ENCODE assay signal across 8 cellular contexts in the genomic region with DNA sequence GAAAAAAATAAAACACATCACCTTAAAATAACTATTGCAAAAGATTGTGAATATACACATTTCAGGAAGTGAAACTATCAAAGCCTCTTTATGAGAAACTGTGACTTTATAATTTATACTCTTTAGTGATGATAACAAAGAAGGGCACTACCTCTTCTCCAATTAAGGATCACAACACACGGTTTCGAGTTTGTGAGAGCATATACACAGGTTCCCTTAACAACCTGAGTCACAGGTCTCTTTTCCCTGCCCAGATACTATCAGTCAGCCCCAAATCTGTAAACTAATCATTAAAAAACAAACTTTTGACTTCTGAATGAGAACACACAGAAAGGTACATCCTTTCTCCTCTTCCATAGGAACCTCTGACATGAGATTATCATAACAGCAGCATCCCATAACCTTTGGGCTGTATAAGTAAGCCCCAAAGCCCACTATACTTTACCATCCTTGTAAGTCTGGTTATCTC. TPM values are rescaled to one million over a fixed set of nuclear protein-coding genes. Genes with fewer than 3 reads are reported as not detected.
DNase-seq lines count a peak whose midpoint lies in the region; ATAC-seq and TF ChIP-seq lines count a peak whose summit lies in the region.

No MANE protein-coding gene starts in this region.

- peaks cover 54% of the 10 kb centered on the region for H3K36me3 Mint-ChIP-seq in activated T-cell treated with anti-CD3 and anti-CD28 coated beads, Interleukin-2, amount 50 U/mL, for 24 hours (ENCODE audit: low read depth)

- no peak for TF ChIP-seq CTCF in uterus (IDR thresholded peaks at IDR 0.05)

- TF ChIP-seq POLR2A in uterus (IDR thresholded peaks at IDR 0.05), result no peak

- intact Hi-C loops in uterus (cut with DNase I; ENCODE audit: low total_unique reads), result no loop called here

- H3K9me3 ChIP-seq in uterus, result no peaks in the 10 kb centered on the region

- H3K27me3 Mint-ChIP-seq in activated T-cell treated with anti-CD3 and anti-CD28 coated beads, Interleukin-2, amount 50 U/mL, for 24 hours, result no peaks in the 10 kb centered on the region

- ATAC-seq in HG03045 (IDR thresholded peaks at IDR 0.05; ENCODE audit: unreplicated experiment), result peak; percentile 11

- H3K4me3 Mint-ChIP-seq in activated T-cell treated with anti-CD3 and anti-CD28 coated beads, Interleukin-2, amount 50 U/mL, for 24 hours, result peak overlapping the region; percentile 46

- no peaks in the 10 kb centered on the region for H3K9me3 Mint-ChIP-seq in activated T-cell treated with anti-CD3 and anti-CD28 coated beads, Interleukin-2, amount 50 U/mL, for 24 hours

- H3K27me3 ChIP-seq in uterus, result no peaks in the 10 kb centered on the region

- peak overlapping the region; percentile 99 for H3K27ac Mint-ChIP-seq in activated T-cell treated with anti-CD3 and anti-CD28 coated beads, Interleukin-2, amount 50 U/mL, for 24 hours

- H3K4me1 ChIP-seq in uterus, result no peaks in the 10 kb centered on the region

- H3K27ac ChIP-seq in uterus, result peak overlapping the region in 1 of 2 donors; percentile 25

- H3K36me3 ChIP-seq in uterus, result no peaks in the 10 kb centered on the region

- peaks cover 72% of the 10 kb centered on the region for H3K4me1 Mint-ChIP-seq in activated T-cell treated with anti-CD3 and anti-CD28 coated beads, Interleukin-2, amount 50 U/mL, for 24 hours (ENCODE audit: low read depth)

- no peak overlapping the region for H3K4me3 ChIP-seq in uterus

- DNase-seq in activated T-cell treated with anti-CD3 and anti-CD28 coated beads, Interleukin-2, amount 50 U/mL, for 24 hours, result no peak
- no peak for DNase-seq in activated T-cell treated with anti-CD3 and anti-CD28 coated beads, Interleukin-2, amount 50 U/mL, for 48 hours
- DNase-seq in SIG-M5 (lab: John Stamatoyannopoulos, UW) (peak; percentile 75), kidney tubule cell (ENCODE audit: low spot score) (peak; percentile 60), DMS153 (lab: John Stamatoyannopoulos, UW) (no peak), uterus (no peak)
- no peak for DNase-seq in stimulated activated naive CD4-positive, alpha-beta T cell treated with Interleukin-2 at 50 U/mL for 16 hours (lab: John Stamatoyannopoulos, UW)

RNA-seq across cellular contexts. Expression of a gene that starts 44.9 kb away (rescaled TPM):
- total RNA-seq in uterus, result 10 to 100 TPM; 22.9 to 57.6 (median 37.5) TPM

Comparison
In these comparisons a context has a peak if more than half of its experiments do, and no peak if none do; other contexts are left out.
1. DNase-seq: peak in SIG-M5 (single experiment) and kidney tubule cell (single experiment); none in activated T-cell treated with anti-CD3 and anti-CD28 coated beads, Interleukin-2, amount 50 U/mL, for 24 hours (single experiment), activated T-cell treated with anti-CD3 and anti-CD28 coated beads, Interleukin-2, amount 50 U/mL, for 48 hours (0 of 2), stimulated activated naive CD4-positive, alpha-beta T cell treated with Interleukin-2 at 50 U/mL for 16 hours (single experiment), DMS153 (single experiment) and uterus (0 of 2).